Comparison of ENCODE assay signal across 8 cellular contexts in genomic region chr14:75175677-75176141, GRCh38. TPM values are rescaled to one million over a fixed set of nuclear protein-coding genes. Genes with fewer than 3 reads are reported as not detected.
A peak's percentile ranks its signal among the peaks of the same experiment; 100 is the strongest.
DNase-seq lines count a peak whose midpoint lies in the region; ATAC-seq and TF ChIP-seq lines count a peak whose summit lies in the region.

No MANE protein-coding gene starts in this region.

- peak overlapping the region; percentile 85 for H3K4me3 ChIP-seq in lung

- ATAC-seq in GM18907 (IDR thresholded peaks at IDR 0.05; ENCODE audit: unreplicated experiment) (peak; percentile 7), HG03280 (IDR thresholded peaks at IDR 0.05; ENCODE audit: unreplicated experiment) (peak; percentile 28), lung (ENCODE audit: insufficient read depth, low FRiP score) (no peak), HG03039 (IDR thresholded peaks at IDR 0.05; ENCODE audit: unreplicated experiment) (no peak)

- peak overlapping the region; percentile 90 to 99 for H3K27ac ChIP-seq in lung (ENCODE audit: low read depth in 1 of 2, low read length in 1 of 2)

- H3K27me3 ChIP-seq in lung (ENCODE audit: control insufficient read depth, insufficient read depth) = no peaks in the 10 kb centered on the region

- peak; percentile 14 for DNase-seq in amniotic epithelial cell (ENCODE audit: low read depth)
- DNase-seq in lung (ENCODE audit: low spot score) = no peak
- DNase-seq in cerebellum (ENCODE audit: low spot score) = no peak
- DNase-seq in amygdala (lab: John Stamatoyannopoulos, UW) = no peak
- DNase-seq in NK-92 (lab: John Stamatoyannopoulos, UW; ENCODE audit: unreplicated experiment) = no peak

- 8% methylated on average over 10 of the region's 10 CpGs for WGBS in lung, 2 donors

- H3K36me3 ChIP-seq in lung (ENCODE audit: control insufficient read depth in 2 of 2, insufficient read depth in 2 of 2, low read length in 2 of 2) = no peaks in the 10 kb centered on the region

- peaks cover 7 to 10% of the 10 kb centered on the region in 2 donors for H3K4me1 ChIP-seq in lung (ENCODE audit: control insufficient read depth in 2 of 2, insufficient read depth in 2 of 2, low read length in 2 of 2)

- no peak for TF ChIP-seq CTCF in lung (IDR thresholded peaks at IDR 0.05; ENCODE audit: control extremely low read depth, extremely low read depth)

- H3K9me3 ChIP-seq in lung (ENCODE audit: control insufficient read depth in 2 of 2, insufficient read depth in 1 of 2, low read length in 1 of 2) = no peaks in the 10 kb centered on the region

RNA-seq across cellular contexts. Expression of gene TMED10, which starts 0.7 kb away (rescaled TPM):
- 100 to 1,000 TPM; 217 to 398 TPM for total RNA-seq in lung
- 100 to 1,000 TPM in 1 of 2 donors, 10 to 100 TPM in 1; 79.5 to 332 TPM for polyA plus RNA-seq in lung
- total RNA-seq in cerebellum = 111 TPM

RNA-seq across cellular contexts. Expression of gene NEK9, which starts 48.9 kb away (rescaled TPM):
- total RNA-seq in lung (10 to 100 TPM; 74.1 to 76.3 TPM), cerebellum (55.7 TPM)
- polyA plus RNA-seq in lung = 10 to 100 TPM; 23.1 to 32.4 TPM

Comparison
In these comparisons a context has a peak if more than half of its experiments do, and no peak if none do; other contexts are left out.
1. ATAC-seq: peak in GM18907 (single experiment) and HG03280 (single experiment); none in lung (single experiment) and HG03039 (single experiment).